In genomic region chr19:47434088-47434487, GRCh38 we compare ENCODE assay signal across 26 cellular contexts. TPM values are rescaled to one million over a fixed set of nuclear protein-coding genes. Genes with fewer than 3 reads are reported as not detected.
DNase-seq lines count a peak whose midpoint lies in the region; ATAC-seq, FAIRE-seq and TF ChIP-seq lines count a peak whose summit lies in the region.
"Had no signal": no experiment of that assay in that cellular context is flagged by ENCODE, and none has a peak within 500 bp of the region (broad histone marks: within the 10 kb centered on the region; RNA-seq: fewer than 3 reads in every experiment).

No MANE protein-coding gene starts in this region.

- no peak overlapping the region for H3K18ac ChIP-seq in mesenchymal stem cell (ENCODE audit: low read depth in 1 of 2, low read length in 2 of 2)

- H3K9ac ChIP-seq in NT2/D1 (ENCODE audit: insufficient read length, low read depth) (peak overlapping the region; percentile 8), mesenchymal stem cell (ENCODE audit: low read length) (no peak overlapping the region)
- H3K9ac ChIP-seq: BLaER1 treated with 17β-estradiol and CSF1 and Interleukin-3, amounts not matched to agents 10 nM and 100 nM; GM23248 had no signal

- no peak for ATAC-seq in HG03139 (IDR thresholded peaks at IDR 0.05; ENCODE audit: unreplicated experiment)
- ATAC-seq: A549, GM12878, HCT116 had no signal

- H2AFZ ChIP-seq in mesenchymal stem cell (ENCODE audit: low read depth, low read length) = no peak overlapping the region
- H2AFZ ChIP-seq: GM23248 had no signal

- H3K27me3 ChIP-seq in NT2/D1 (ENCODE audit: insufficient read depth, insufficient read length) = peaks cover 7% of the 10 kb centered on the region
- H3K27me3 ChIP-seq in mesenchymal stem cell (ENCODE audit: control insufficient read depth in 1 of 2, insufficient read depth in 1 of 2, low read length in 2 of 2) = peaks cover 34 to 70% of the 10 kb centered on the region in 2 experiments
- H3K27me3 ChIP-seq: BE2C had no signal

- no peaks in the 10 kb centered on the region for H3K36me3 ChIP-seq in NT2/D1 (ENCODE audit: insufficient read depth, insufficient read length, low read length)
- H3K36me3 ChIP-seq in mesenchymal stem cell (ENCODE audit: control insufficient read depth in 1 of 2, insufficient read depth in 2 of 2, low read depth in 1 of 2, low read length in 2 of 2) = no peaks in the 10 kb centered on the region
- H3K36me3 ChIP-seq: BE2C; BLaER1 treated with 17β-estradiol and CSF1 and Interleukin-3, amounts not matched to agents 10 nM and 100 nM had no signal

- no peak overlapping the region for H3K23ac ChIP-seq in mesenchymal stem cell (ENCODE audit: low read length in 2 of 2)

- FAIRE-seq in HTR-8/SVneo (lab: Jason Lieb, UNC) = peak; percentile 9
- FAIRE-seq: A549, D721Med, GM12878, GM19239 had no signal

- no peak overlapping the region for H3K14ac ChIP-seq in mesenchymal stem cell (ENCODE audit: low read length in 2 of 2)

- H3K4ac ChIP-seq in mesenchymal stem cell (ENCODE audit: low read depth in 1 of 2, low read length in 2 of 2) = no peak overlapping the region

- H3K27ac Mint-ChIP-seq in nephron progenitor cell = no peak overlapping the region
- H3K27ac Mint-ChIP-seq: CD4-positive, alpha-beta T cell; CD8-positive, alpha-beta memory T cell; H9 had no signal

- H3K9me3 Mint-ChIP-seq in nephron progenitor cell = no peaks in the 10 kb centered on the region
- H3K9me3 Mint-ChIP-seq: CD4-positive, alpha-beta T cell; CD8-positive, alpha-beta memory T cell; H9 had no signal

- H3K4me3 ChIP-seq in NT2/D1 (ENCODE audit: insufficient read length, low read depth) (no peak overlapping the region), mesenchymal stem cell (ENCODE audit: insufficient read depth in 1 of 2, low read depth in 1 of 2, low read length in 2 of 2) (no peak overlapping the region)
- H3K4me3 ChIP-seq: A549; BLaER1 treated with 17β-estradiol and CSF1 and Interleukin-3, amounts not matched to agents 10 nM and 100 nM; GM12878; GM23248 had no signal

- WGBS in mesenchymal stem cell = 82% methylated on average over 7 of the region's 7 CpGs

- H3K4me3 Mint-ChIP-seq in nephron progenitor cell = no peak overlapping the region
- H3K4me3 Mint-ChIP-seq: CD14-positive monocyte; CD4-positive, alpha-beta T cell; CD8-positive, alpha-beta memory T cell; H9 had no signal

- H2BK12ac ChIP-seq in mesenchymal stem cell (ENCODE audit: low read length in 2 of 2) = no peak overlapping the region

- H3K9me3 ChIP-seq in NT2/D1 (ENCODE audit: insufficient read depth, low read length) = 0 out of 2 replicates have a peak, but pooled peaks cover 7% of the 10 kb centered on the region
- no peaks in the 10 kb centered on the region for H3K9me3 ChIP-seq in mesenchymal stem cell (ENCODE audit: control insufficient read depth, low read length)
- H3K9me3 ChIP-seq: A549, BE2C had no signal

- H3K4me2 ChIP-seq in mesenchymal stem cell (ENCODE audit: low read length, poor library complexity, severe bottlenecking) = no peak overlapping the region
- H3K4me2 ChIP-seq: A549 had no signal

- peaks cover 84% of the 10 kb centered on the region for H3K27me3 Mint-ChIP-seq in nephron progenitor cell (ENCODE audit: low read depth, poor library complexity)

- peaks cover under 1% of the 10 kb centered on the region for H3K4me1 ChIP-seq in NT2/D1 (ENCODE audit: insufficient read depth, insufficient read length)
- peaks cover 10% of the 10 kb centered on the region for H3K4me1 ChIP-seq in mesenchymal stem cell (ENCODE audit: control insufficient read depth, insufficient read depth, low read depth, low read length)
- H3K4me1 ChIP-seq: BE2C had no signal

- peak overlapping the region; percentile 43 for H4K91ac ChIP-seq in mesenchymal stem cell (ENCODE audit: low read length)

- no peak overlapping the region for H2BK15ac ChIP-seq in mesenchymal stem cell (ENCODE audit: low read depth, poor library complexity, severe bottlenecking)

- no peak overlapping the region for H2AK5ac ChIP-seq in mesenchymal stem cell (ENCODE audit: low read length, severe bottlenecking)

- no peak overlapping the region for H4K8ac ChIP-seq in mesenchymal stem cell (ENCODE audit: low read length)

- DNase-seq in HTR-8/SVneo (ENCODE audit: insufficient read length, low spot score) (no peak), NT2/D1 (ENCODE audit: low read depth, low spot score) (no peak), cerebellar cortex (ENCODE audit: low spot score) (peak; percentile 52), mesenchymal stem cell (no peak), nephron progenitor cell (no peak), HuH-7.5 (ENCODE audit: low spot score) (no peak)
- DNase-seq: 8988T; ACHN; AML-193; BE2C; CD4-positive, alpha-beta T cell; CD8-positive, alpha-beta memory T cell; DMS 273 treated with DMSO at 0.1 percent for 48 hours; DMS79; EL; GDM1; GM23248; H9 had no signal

- no peaks in the 10 kb centered on the region for H3K36me3 Mint-ChIP-seq in nephron progenitor cell (ENCODE audit: low read depth)
- H3K36me3 Mint-ChIP-seq: CD8-positive, alpha-beta memory T cell had no signal

- no peak overlapping the region for H2BK5ac ChIP-seq in mesenchymal stem cell (ENCODE audit: low read depth, low read length, poor library complexity, severe bottlenecking)

- H3K79me1 ChIP-seq in mesenchymal stem cell (replicated peaks; ENCODE audit: low read length, poor library complexity, severe bottlenecking) = no peaks in the 10 kb centered on the region

- H3K27ac ChIP-seq in mesenchymal stem cell (ENCODE audit: low read length, poor library complexity, severe bottlenecking) = no peak overlapping the region
- H3K27ac ChIP-seq: A549; BLaER1 treated with 17β-estradiol and CSF1 and Interleukin-3, amounts not matched to agents 10 nM and 100 nM; GM23248 had no signal

- peaks cover 5% of the 10 kb centered on the region for H3K4me1 Mint-ChIP-seq in nephron progenitor cell

- TF ChIP-seq CTCF in nephron progenitor cell (IDR thresholded peaks at IDR 0.05) = no peak

- no peak overlapping the region for H2BK120ac ChIP-seq in mesenchymal stem cell (ENCODE audit: low read depth, low read length)

RNA-seq across cellular contexts. Expression of gene MEIS3, which starts 14.8 kb away (rescaled TPM):
- 44.6 TPM for polyA plus RNA-seq in mesenchymal stem cell (2013, experiment 1 of 2)
- polyA plus RNA-seq in mesenchymal stem cell (2013, experiment 2 of 2) = 40.4 TPM
- polyA plus RNA-seq: CD14-positive monocyte; CD8-positive, alpha-beta memory T cell had no signal

RNA-seq across cellular contexts. Expression of gene SLC8A2, which starts 37.6 kb away (rescaled TPM):
- polyA plus RNA-seq in mesenchymal stem cell (2013, experiment 1 of 2) = 0.06 TPM
- polyA plus RNA-seq in mesenchymal stem cell (2013, experiment 2 of 2) = 0.07 TPM
- polyA plus RNA-seq: CD14-positive monocyte; CD8-positive, alpha-beta memory T cell; GM12878; GM23248 had no signal

RNA-seq across cellular contexts. Expression of gene KPTN, which starts 49.9 kb away (rescaled TPM):
- polyA plus RNA-seq in mesenchymal stem cell (2013, experiment 1 of 2) = 8.5 TPM
- 8.6 TPM for polyA plus RNA-seq in mesenchymal stem cell (2013, experiment 2 of 2)
